In genomic region chr6:10426781-10427279, GRCh38 we compare ENCODE assay signal across 8 cellular contexts. TPM values are rescaled to one million over a fixed set of nuclear protein-coding genes. Genes with fewer than 3 reads are reported as not detected.
DNase-seq lines count a peak whose midpoint lies in the region; ATAC-seq, FAIRE-seq and TF ChIP-seq lines count a peak whose summit lies in the region.

No MANE protein-coding gene starts in this region.

- WGBS in esophagus squamous epithelium, 2 donors, result 7 to 13% methylated on average over 6 of the region's 6 CpGs
- WGBS in prostate gland, result 23% methylated on average over 6 of the region's 6 CpGs

- CTCF ChIA-PET in Panc1 (lab: Charles Lee), result no interaction called here

- in situ Hi-C loops in Panc1 (cut with HindIII; ENCODE audit: low pct_unique_long_range_greater_than_20kb, low sequenced_read_pairs), result no loop called here

- intact Hi-C loops in Panc1 (cut with micrococcal nuclease; ENCODE audit: unreplicated experiment), result loop anchor here (5.0 kb wide), 1 partner anchor 1175 kb away; no protein-coding TSS in a partner anchor
- intact Hi-C loops in esophagus squamous epithelium (cut with DNase I), result no loop called here
- intact Hi-C loops in prostate gland (cut with DNase I), result no loop called here

- H3K27me3 ChIP-seq in Panc1 (ENCODE audit: control insufficient read depth, insufficient read depth, low read length) (no peaks in the 10 kb centered on the region), esophagus squamous epithelium (peaks cover 0 to 68% (median 0%) of the 10 kb centered on the region in 4 donors), prostate gland (replicated peaks; ENCODE audit: insufficient read depth) (peaks cover 6% of the 10 kb centered on the region)

- H3K4me1 ChIP-seq in Panc1 (ENCODE audit: control insufficient read depth, insufficient read depth, low read length), result peaks cover 57% of the 10 kb centered on the region
- peaks cover 5 to 80% (median 6%) of the 10 kb centered on the region in 3 donors for H3K4me1 ChIP-seq in esophagus squamous epithelium
- no peaks in the 10 kb centered on the region for H3K4me1 ChIP-seq in prostate gland (replicated peaks)

- H3K27me3 Mint-ChIP-seq in T-helper 17 cell, result peaks cover 68% of the 10 kb centered on the region

- FAIRE-seq in HTR-8/SVneo (lab: Jason Lieb, UNC), result no peak

- peaks cover 6% of the 10 kb centered on the region for H3K36me3 Mint-ChIP-seq in T-helper 17 cell (ENCODE audit: low read depth)

- no peak for TF ChIP-seq CTCF in Panc1 (IDR thresholded peaks at IDR 0.05)
- TF ChIP-seq CTCF in esophagus squamous epithelium (IDR thresholded peaks at IDR 0.05), result no peak
- TF ChIP-seq CTCF in prostate gland (IDR thresholded peaks at IDR 0.05), result no peak

- TF ChIP-seq POLR2A in esophagus squamous epithelium (IDR thresholded peaks at IDR 0.05), result no peak
- no peak for TF ChIP-seq POLR2A in prostate gland (IDR thresholded peaks at IDR 0.05)

- H3K27ac ChIP-seq in Panc1 (ENCODE audit: low read length) (peak overlapping the region; percentile 95), esophagus squamous epithelium (peak overlapping the region; percentile 8 to 75 (median 64)), prostate gland (peak overlapping the region; percentile 48 to 70)

- peaks cover 7% of the 10 kb centered on the region for H3K4me1 Mint-ChIP-seq in T-helper 17 cell

- ATAC-seq in Panc1 (peak; percentile 8), GM18868 (IDR thresholded peaks at IDR 0.05; ENCODE audit: unreplicated experiment) (no peak), T-helper 17 cell (no peak)

- H3K4me3 ChIP-seq in GM08714 (ENCODE audit: low read length), result peak overlapping the region; percentile 41; the same call in 1 of the 2 replicates
- H3K4me3 ChIP-seq in Panc1 (ENCODE audit: low read depth in 2 of 2, low read length in 2 of 2), result peak overlapping the region; percentile 43 to 62
- peak overlapping the region; percentile 30 to 59 (median 53) for H3K4me3 ChIP-seq in esophagus squamous epithelium
- peak overlapping the region; percentile 31 to 35 for H3K4me3 ChIP-seq in prostate gland

- no peak overlapping the region for H3K4me3 Mint-ChIP-seq in T-helper 17 cell

- no peaks in the 10 kb centered on the region for H3K9me3 ChIP-seq in Panc1 (ENCODE audit: control insufficient read depth, insufficient read depth, low read depth, low read length)
- no peaks in the 10 kb centered on the region for H3K9me3 ChIP-seq in esophagus squamous epithelium
- no peaks in the 10 kb centered on the region for H3K9me3 ChIP-seq in prostate gland
- H3K9me3 ChIP-seq in T-helper 17 cell (ENCODE audit: control insufficient read depth, low read length, poor library complexity, severe bottlenecking), result no peaks in the 10 kb centered on the region

- no TSS peak for BruUV-seq in Panc1 (replicated peaks; lab: Mats Ljungman, UMichigan)

- H3K27ac Mint-ChIP-seq in T-helper 17 cell, result no peak overlapping the region

- POLR2A ChIA-PET in Panc1 (lab: Charles Lee), result no interaction called here

- DNase-seq in Panc1 (ENCODE audit: low read depth, low spot score) (no peak), esophagus squamous epithelium (lab: John Stamatoyannopoulos, UW) (no peak), prostate gland (ENCODE audit: low spot score) (no peak), KG1 (lab: John Stamatoyannopoulos, UW) (no peak), T-helper 17 cell (no peak), HTR-8/SVneo (ENCODE audit: insufficient read length, low spot score) (no peak)

- H3K36me3 ChIP-seq in Panc1 (ENCODE audit: control insufficient read depth, insufficient read depth, low read length) (no peaks in the 10 kb centered on the region), esophagus squamous epithelium (no peaks in the 10 kb centered on the region), prostate gland (no peaks in the 10 kb centered on the region)

RNA-seq across cellular contexts. Expression of gene TFAP2A, which starts 12.0 kb away (rescaled TPM):
- total RNA-seq in Panc1 (2021; ENCODE audit: unreplicated experiment), result 83.9 TPM
- polyA plus RNA-seq in Panc1 (2012; ENCODE audit: insufficient read length), result 95.0 TPM
- 10 to 100 TPM; 11.6 to 39.1 (median 29.9) TPM for total RNA-seq in esophagus squamous epithelium
- 10 to 100 TPM; 16.0 to 20.4 TPM for total RNA-seq in prostate gland
- total RNA-seq in T-helper 17 cell, result under 1 TPM; 0.18 to 0.40 TPM

Comparison
In these comparisons a context has a peak if more than half of its experiments do, and no peak if none do; other contexts are left out.
1. RNA of gene TFAP2A, which starts 12.0 kb away (total RNA-seq): 83.9 TPM in Panc1 (single experiment), 11.6 to 39.1 TPM in esophagus squamous epithelium and 16.0 to 20.4 TPM in prostate gland; 0.18 to 0.40 TPM in T-helper 17 cell; every median in the first group is over 4 times any median in the second.
2. Peak in every context shown above with its lines, with median percentiles within 50 percentile points of each other: H3K4me3 ChIP-seq and H3K27ac ChIP-seq.